In genomic region chr1:147591246-147591891, GRCh38 we compare ENCODE assay signal across 20 cellular contexts. TPM values are rescaled to one million over a fixed set of nuclear protein-coding genes. Genes with fewer than 3 reads are reported as not detected.
DNase-seq lines count a peak whose midpoint lies in the region; ATAC-seq, FAIRE-seq and TF ChIP-seq lines count a peak whose summit lies in the region.
"Had no signal": no experiment of that assay in that cellular context is flagged by ENCODE, and none has a peak within 500 bp of the region (broad histone marks: within the 10 kb centered on the region; RNA-seq: fewer than 3 reads in every experiment).

No MANE protein-coding gene starts in this region.

- no peak for TF ChIP-seq CTCF in endodermal cell (conservative IDR thresholded peaks at IDR 0.05)
- TF ChIP-seq CTCF in pancreas (IDR thresholded peaks at IDR 0.05) = no peak
- no peak for TF ChIP-seq CTCF in lower leg skin (IDR thresholded peaks at IDR 0.05)

- no peaks in the 10 kb centered on the region for H3K27me3 ChIP-seq in endodermal cell (ENCODE audit: control insufficient read depth, insufficient read depth, low read length, poor library complexity, severe bottlenecking)
- H3K27me3 ChIP-seq in pancreas = no peaks in the 10 kb centered on the region

- H3K4me3 Mint-ChIP-seq in endodermal cell = no peak overlapping the region
- H3K4me3 Mint-ChIP-seq: CD4-positive, alpha-beta memory T cell had no signal

- FAIRE-seq in RCC 7860 (lab: Jason Lieb, UNC) = peak; percentile 79
- no peak for FAIRE-seq in pancreas (lab: Jason Lieb, UNC)
- FAIRE-seq: A549, GM12878, GM19239, HepG2 had no signal

- peak overlapping the region; percentile 24 for H3K27ac Mint-ChIP-seq in endodermal cell

- H3K36me3 ChIP-seq in endodermal cell (ENCODE audit: control insufficient read depth, insufficient read depth, low read length) (no peaks in the 10 kb centered on the region), pancreas (no peaks in the 10 kb centered on the region)

- peaks cover 35% of the 10 kb centered on the region for H3K27me3 Mint-ChIP-seq in endodermal cell (ENCODE audit: insufficient read depth)

- H3K4me3 ChIP-seq in endodermal cell (ENCODE audit: low read length) (no peak overlapping the region), pancreas (no peak overlapping the region), lower leg skin (ENCODE audit: low read depth, poor library complexity, severe bottlenecking) (no peak overlapping the region)
- H3K4me3 ChIP-seq: A549, GM12878 had no signal

- H3K9ac ChIP-seq in endodermal cell (ENCODE audit: extremely low read depth, low read length, poor library complexity, severe bottlenecking) = no peak overlapping the region

- H3K27ac ChIP-seq in endodermal cell (ENCODE audit: low read depth, low read length) (no peak overlapping the region), pancreas (no peak overlapping the region)
- H3K27ac ChIP-seq: A549, RWPE1 had no signal

- H3K4me1 ChIP-seq in endodermal cell (ENCODE audit: control insufficient read depth, insufficient read depth, low read length) (peaks cover 6% of the 10 kb centered on the region), pancreas (peaks cover 7 to 13% (median 10%) of the 10 kb centered on the region in 3 donors)
- H3K4me1 ChIP-seq: A549 had no signal

- H3K9me3 Mint-ChIP-seq in endodermal cell = no peaks in the 10 kb centered on the region
- H3K9me3 Mint-ChIP-seq: CD4-positive, alpha-beta memory T cell had no signal

- 94 to 99% methylated on average over 2 to 4 of the region's 4 CpGs for WGBS in endodermal cell (ENCODE audit: insufficient coverage in 1 of 2, insufficient read length in 1 of 2), 2 experiments
- WGBS in pancreas, 2 donors = 38% methylated on average over 4 of the region's 4 CpGs
- 70 to 72% methylated on average over 4 of the region's 4 CpGs for WGBS in lower leg skin, 2 donors

- no peaks in the 10 kb centered on the region for H3K36me3 Mint-ChIP-seq in endodermal cell (ENCODE audit: low read depth)
- H3K36me3 Mint-ChIP-seq: CD4-positive, alpha-beta memory T cell had no signal

- in situ Hi-C loops in Caki2 (cut with HindIII; ENCODE audit: low pct_unique_long_range_greater_than_20kb, low sequenced_read_pairs) = no loop called here

- ATAC-seq in pancreas = peak in 3 of 4 donors; percentile 50 to 68 (median 53)
- ATAC-seq: A549, GM12878, HepG2 had no signal

- no peak for TF ChIP-seq POLR2A in lower leg skin (IDR thresholded peaks at IDR 0.05)

- intact Hi-C loops in pancreas (cut with DNase I) (no loop called here), lower leg skin (cut with DNase I; ENCODE audit: low total_unique reads) (no loop called here)

- peaks cover 6% of the 10 kb centered on the region for H3K4me1 Mint-ChIP-seq in endodermal cell

- peak; percentile 41 for DNase-seq in Caki2 (ENCODE audit: low read depth)
- DNase-seq in RCC 7860 (ENCODE audit: low spot score) = no peak
- DNase-seq in endodermal cell = no peak
- DNase-seq in pancreas = no peak
- no peak for DNase-seq in EL
- no peak for DNase-seq in T-helper 1 cell
- no peak for DNase-seq in HCEC 1CT
- no peak for DNase-seq in lower leg skin (ENCODE audit: low spot score in 2 of 2)
- DNase-seq: CD4-positive, alpha-beta memory T cell; DMS 273 treated with DMSO at 0.1 percent for 48 hours; KG1; NCI-H1105 treated with DMSO at 0.1 percent for 48 hours; NCI-H1694; NCI-H2081 treated with DMSO at 0.1 percent for 48 hours; NCI-H748 treated with DMSO at 0.1 percent for 48 hours had no signal

- H3K9me3 ChIP-seq in endodermal cell (ENCODE audit: control insufficient read depth, low read length) (peaks cover 12% of the 10 kb centered on the region), pancreas (no peaks in the 10 kb centered on the region)

RNA-seq across cellular contexts. Expression of gene BCL9, which starts 50.1 kb away (rescaled TPM):
- total RNA-seq in Caki2 (2014; rRNA removed; shearing (Covaris generic); ENCODE audit: low replicate concordance) = 4.2 and 4.8 TPM in 2 replicates
- total RNA-seq in endodermal cell (10 to 100 TPM; 63.8 to 77.5 TPM), pancreas (10 to 100 TPM in 2 of 6 donors, 1 to 10 TPM in 4; 5.9 to 15.6 (median 9.2) TPM), lower leg skin (10 to 100 TPM in 3 of 4 donors, 1 to 10 TPM in 1; 6.9 to 15.3 (median 12.8) TPM)
- polyA plus RNA-seq in endodermal cell (2013, experiment 1 of 2) = 53.2 TPM
- polyA plus RNA-seq in endodermal cell (2013, experiment 2 of 2) = 51.7 TPM
- 1 to 10 TPM; 3.9 to 8.6 TPM for polyA plus RNA-seq in pancreas
